19 cellular contexts compared by ENCODE assay signal in genomic region chr6:130376921-130377320, GRCh38.
"Had no signal": no experiment of that assay in that cellular context is flagged by ENCODE, and none has a peak within 500 bp of the region (broad histone marks: within the 10 kb centered on the region; RNA-seq: fewer than 3 reads in every experiment).

No MANE protein-coding gene starts in this region.

- H3K27me3 Mint-ChIP-seq: dendritic cell treated with granulocyte-macrophage colony-stimulating factor and Interleukin-4, amounts not matched to agents 40 ng/mL and 50 ng/mL, for 4 days; stimulated activated naive CD8-positive, alpha-beta T cell treated with anti-CD3 and anti-CD28 coated beads, Interleukin-15, amount 100 ng/mL, for 72 hours had no signal

- H3K4me1 Mint-ChIP-seq: nephron progenitor cell had no signal

- H3K27ac Mint-ChIP-seq: activated CD4-positive, alpha-beta T cell treated with anti-CD3 and anti-CD28 coated beads, Interleukin-2, amount 10 ng/mL, durations not matched to agents 24 days and 14 days; activated CD8-positive, alpha-beta T cell treated with anti-CD3 and anti-CD28 coated beads, Interleukin-2, amount 10 ng/mL, durations not matched to agents 7 days and 5 days; activated naive CD4-positive, alpha-beta T cell treated with anti-CD3 and anti-CD28 coated beads, Interleukin-2, amount 50 U/mL, for 72 hours; dendritic cell treated with granulocyte-macrophage colony-stimulating factor and Interleukin-4, amounts not matched to agents 40 ng/mL and 50 ng/mL, for 4 days; nephron progenitor cell; stimulated activated naive CD8-positive, alpha-beta T cell treated with anti-CD3 and anti-CD28 coated beads, Interleukin-15, amount 100 ng/mL, for 72 hours; T-helper 2 cell treated with Interferon-gamma antibody and Interleukin-4, amounts not matched to agents 5 μg/mL and 100 μg/mL, for 36 hours had no signal

- H3K9me3 Mint-ChIP-seq: activated CD4-positive, alpha-beta T cell treated with anti-CD3 and anti-CD28 coated beads, Interleukin-2, amount 10 ng/mL, durations not matched to agents 24 days and 14 days; activated naive CD4-positive, alpha-beta T cell treated with anti-CD3 and anti-CD28 coated beads, Interleukin-2, amount 50 U/mL, for 72 hours; dendritic cell treated with granulocyte-macrophage colony-stimulating factor and Interleukin-4, amounts not matched to agents 40 ng/mL and 50 ng/mL, for 4 days; nephron progenitor cell; stimulated activated naive CD8-positive, alpha-beta T cell treated with anti-CD3 and anti-CD28 coated beads, Interleukin-15, amount 100 ng/mL, for 72 hours had no signal

- H3K36me3 Mint-ChIP-seq: activated naive CD4-positive, alpha-beta T cell treated with anti-CD3 and anti-CD28 coated beads, Interleukin-2, amount 50 U/mL, for 72 hours had no signal

- H3K4me3 Mint-ChIP-seq: activated CD4-positive, alpha-beta T cell treated with anti-CD3 and anti-CD28 coated beads, Interleukin-2, amount 10 ng/mL, durations not matched to agents 24 days and 14 days; activated CD8-positive, alpha-beta T cell treated with anti-CD3 and anti-CD28 coated beads, Interleukin-2, amount 10 ng/mL, durations not matched to agents 7 days and 5 days; dendritic cell treated with granulocyte-macrophage colony-stimulating factor and Interleukin-4, amounts not matched to agents 40 ng/mL and 50 ng/mL, for 4 days; nephron progenitor cell; stimulated activated naive CD8-positive, alpha-beta T cell treated with anti-CD3 and anti-CD28 coated beads, Interleukin-15, amount 100 ng/mL, for 72 hours; T-helper 2 cell treated with Interferon-gamma antibody and Interleukin-4, amounts not matched to agents 5 μg/mL and 100 μg/mL, for 36 hours had no signal

- DNase-seq: activated CD4-positive, alpha-beta T cell treated with anti-CD3 and anti-CD28 coated beads, Interleukin-2, amount 10 ng/mL, durations not matched to agents 24 days and 14 days; activated CD4-positive, CD25-positive, alpha-beta regulatory T cell; activated CD8-positive, alpha-beta memory T cell treated with anti-CD3 and anti-CD28 coated beads, Interleukin-2, amount 50 U/mL, for 4 hours; activated CD8-positive, alpha-beta T cell treated with anti-CD3 and anti-CD28 coated beads, Interleukin-2, amount 10 ng/mL, durations not matched to agents 7 days and 5 days; activated gamma-delta T cell; activated T-cell treated with anti-CD3 and anti-CD28 coated beads, Interleukin-2, amount 50 U/mL, for 48 hours; amygdala; body of pancreas; central memory CD4-positive, alpha-beta T cell; effector memory CD4-positive, alpha-beta T cell; kidney glomerular epithelial cell; nephron progenitor cell; occipital lobe; stimulated activated CD4-positive, alpha-beta T cell treated with anti-CD3 and anti-CD28 coated beads, Interleukin-1b, Interleukin-23, amount 100 ng/mL, for 48 hours; stimulated activated naive CD8-positive, alpha-beta T cell treated with anti-CD3 and anti-CD28 coated beads, Interleukin-15, amount 100 ng/mL, for 72 hours had no signal

- H3K4me3 ChIP-seq: body of pancreas, right atrium auricular region had no signal
